In genomic region chr1:33163621-33164071, GRCh38 we compare ENCODE assay signal across 17 cellular contexts. TPM values are rescaled to one million over a fixed set of nuclear protein-coding genes. Genes with fewer than 3 reads are reported as not detected.
DNase-seq lines count a peak whose midpoint lies in the region; ATAC-seq, FAIRE-seq and TF ChIP-seq lines count a peak whose summit lies in the region.
"Had no signal": no experiment of that assay in that cellular context is flagged by ENCODE, and none has a peak within 500 bp of the region (broad histone marks: within the 10 kb centered on the region; RNA-seq: fewer than 3 reads in every experiment).

No MANE protein-coding gene starts in this region.

- H3K36me3 ChIP-seq in K562 (ENCODE audit: control insufficient read depth, insufficient read depth, low read length) (no peaks in the 10 kb centered on the region), thoracic aorta (peaks cover 6% of the 10 kb centered on the region)

- H3K79me2 ChIP-seq in K562 (ENCODE audit: control insufficient read depth, insufficient read depth, low read length), result no peaks in the 10 kb centered on the region

- TF ChIP-seq CTCF in K562 (IDR thresholded peaks at IDR 0.05 in 2 of 3, conservative IDR thresholded peaks at IDR 0.05 in 1 of 3; ENCODE audit: insufficient read depth in 2 of 3, low read depth in 1 of 3, low read length in 3 of 3) (no peak), thoracic aorta (IDR thresholded peaks at IDR 0.05) (no peak)

- H2AFZ ChIP-seq in K562 (ENCODE audit: low read depth, low read length), result no peak overlapping the region

- in situ Hi-C loops in KBM-7 (cut with MboI; ENCODE audit: low pct_unique_long_range_greater_than_20kb, low sequenced_read_pairs), result no loop called here
- in situ Hi-C loops in K562 (cut with MboI), result no loop called here

- no peak for FAIRE-seq in K562 (lab: Jason Lieb, UNC)
- FAIRE-seq: H54, islet of Langerhans had no signal

- no peaks in the 10 kb centered on the region for H3K9me1 ChIP-seq in K562 (ENCODE audit: control insufficient read depth, insufficient read depth, low read length)

- no peak overlapping the region for H3K27ac ChIP-seq in K562 (ENCODE audit: extremely low read depth, low read depth, low read length)
- peak overlapping the region; percentile 35 to 43 for H3K27ac ChIP-seq in thoracic aorta
- H3K27ac ChIP-seq: VCaP had no signal

- H3K27me3 ChIP-seq in K562 (ENCODE audit: control insufficient read depth in 2 of 2, insufficient read depth in 2 of 2, low read length in 2 of 2) (peaks cover 22 to 51% of the 10 kb centered on the region in 2 experiments), thoracic aorta (replicated peaks; ENCODE audit: insufficient read depth) (no peaks in the 10 kb centered on the region)

- H3K4me1 ChIP-seq in K562 (replicated peaks in 1 of 2; ENCODE audit: control insufficient read depth in 2 of 2, insufficient read depth in 2 of 2, low read length in 2 of 2) (peaks cover 2 to 17% of the 10 kb centered on the region in 2 experiments; a peak in 3 of 5 replicates), thoracic aorta (ENCODE audit: control insufficient read depth in 1 of 2, low read depth in 2 of 2) (peaks cover 4 to 34% of the 10 kb centered on the region in 2 donors)

- no peak for TF ChIP-seq RAD21 in K562 (CRISPR knock-in tag; conservative IDR thresholded peaks at IDR 0.05 in 1 of 2, IDR thresholded peaks at IDR 0.05 in 1 of 2)

- H3K9me3 ChIP-seq in K562 (replicated peaks; ENCODE audit: control insufficient read depth, insufficient read depth, low read depth, low read length) (no peaks in the 10 kb centered on the region), thoracic aorta (no peaks in the 10 kb centered on the region)
- H3K9me3 ChIP-seq: SK-N-SH had no signal

- peak; percentile 29 for DNase-seq in KBM-7
- no peak for DNase-seq in K562 (ENCODE audit: extremely low read depth in 1 of 4, low spot score in 3 of 4)
- DNase-seq in left kidney (ENCODE audit: low read depth, low spot score), result peak; percentile 96
- DNase-seq in thoracic aorta (ENCODE audit: low spot score), result no peak
- no peak for DNase-seq in stimulated activated CD8-positive, alpha-beta memory T cell treated with anti-CD3 and anti-CD28 coated beads, Interleukin-4, amount 100 ng/mL, for 48 hours
- DNase-seq in 8988T, result no peak
- DNase-seq in midbrain (lab: John Stamatoyannopoulos, UW), result no peak
- DNase-seq: activated naive CD4-positive, alpha-beta T cell treated with anti-CD3 and anti-CD28 coated beads, Interleukin-2, amount 50 U/mL, for 16 hours; CD4-positive, alpha-beta memory T cell; foreskin melanocyte; GDM1; NCI-H1092 treated with DMSO at 0.1 percent for 48 hours; SK-N-SH had no signal

- ATAC-seq in K562, result no peak
- ATAC-seq in thoracic aorta (ENCODE audit: insufficient number of reproducible peaks, low FRiP score, low read depth), result no peak
- no peak for ATAC-seq in GM19397 (IDR thresholded peaks at IDR 0.05; ENCODE audit: unreplicated experiment)

- WGBS in K562 (ENCODE audit: insufficient coverage, low coverage, missing lambda C conversion rate), result 27% methylated on average over 8 of the region's 8 CpGs

- POLR2A ChIA-PET in K562 (lab: Yijun Ruan, JAX), result no interaction called here

- H4K20me1 ChIP-seq in K562 (replicated peaks; ENCODE audit: control insufficient read depth, insufficient read depth, low read length), result peaks cover 3% of the 10 kb centered on the region; the same call in 1 of the 2 replicates

- CTCF ChIA-PET in K562 (lab: Yijun Ruan, JAX; ENCODE audit: low intra/inter-chr PET ratio), result interaction anchor here (0.6 kb wide), 1 partner anchor 303 kb away, joined by 4 read pairs; no protein-coding TSS in a partner anchor

- H3K4me3 ChIP-seq in K562, result no peak overlapping the region
- no peak overlapping the region for H3K4me3 ChIP-seq in thoracic aorta

- no peak overlapping the region for H3K4me2 ChIP-seq in K562 (ENCODE audit: insufficient read depth, low read length)
- H3K4me2 ChIP-seq: SK-N-SH had no signal

- H3K9ac ChIP-seq in K562 (ENCODE audit: insufficient read depth in 1 of 2, low read depth in 2 of 2, low read length in 2 of 2), result no peak overlapping the region
- H3K9ac ChIP-seq: SK-N-SH had no signal

- intact Hi-C loops in K562 (cut with micrococcal nuclease), result no loop called here

- no peak for TF ChIP-seq POLR2A in K562 (conservative IDR thresholded peaks at IDR 0.05)

- BruUV-seq in K562 (replicated peaks; lab: Mats Ljungman, UMichigan), result no TSS peak

- TF ChIP-seq EP300 in K562 (IDR thresholded peaks at IDR 0.05; ENCODE audit: low read length), result no peak

TF ChIP-seq in K562, 482 proteins besides CTCF, POLR2A, EP300 and RAD21:
- no peak for TF ChIP-seq ZNF41 (CRISPR knock-in tag; conservative IDR thresholded peaks at IDR 0.05)
- TF ChIP-seq ZBTB7A (IDR thresholded peaks at IDR 0.05; ENCODE audit: borderline replicate concordance, control insufficient read depth, low read depth, low read length), result peak; percentile 46; the same call in 1 of the 2 replicates
- TF ChIP-seq EGR1 (conservative IDR thresholded peaks at IDR 0.05), result 0 out of 2 replicates have a peak, but pooled peaks have one; percentile 9

RNA-seq across cellular contexts. Expression of gene TRIM62, which starts 18.2 kb away (rescaled TPM):
- total RNA-seq in K562 (2011; cell fraction: chromatin; rRNA removed; ENCODE audit: low replicate concordance), result 1.6 and 2.5 TPM in 2 replicates
- 1.4 and 2.3 TPM in 2 replicates for total RNA-seq in K562 (2011; cell fraction: nucleolus; rRNA removed)
- total RNA-seq in K562 (2011; cell fraction: nucleoplasm; rRNA removed), result 1.7 and 2.3 TPM in 2 replicates
- total RNA-seq in K562 (2014; rRNA removed) (0.94 and 1.5 TPM in 2 replicates), K562 (2014; rRNA removed; fragmentation: Illumina TruSeq; extraction: Trizol) (0.26 and 0.36 TPM in 2 replicates), K562 (2015; rRNA removed; fragmentation: Illumina TruSeq; extraction: Trizol) (0.22 and 0.60 TPM in 2 replicates), K562 (2021) (2.2 and 2.3 TPM in 2 replicates), thoracic aorta (10 to 100 TPM; 13.0 to 14.0 TPM)
- polyA plus RNA-seq in K562 (2011; rRNA removed) (0.18 and 0.41 TPM in 2 replicates), K562 (2014; fragmentation: Illumina TruSeq; extraction: Trizol) (1.3 and 1.4 TPM in 2 replicates), K562 (2014; fragmentation: Nextera tagmentation; extraction: Ambion mirVana) (under 1 TPM; 0.27 to 0.62 TPM), K562 (2014; rRNA removed) (0.52 and 0.58 TPM in 2 replicates)
- 0.25 and 0.70 TPM in 2 replicates for polyA plus RNA-seq in K562 (2011; cell fraction: cytosol; rRNA removed)
- 0.83 and 2.1 TPM in 2 replicates for polyA plus RNA-seq in K562 (2011; cell fraction: nucleus; rRNA removed)
- polyA plus RNA-seq in K562 (2012), result 1.4 and 2.9 TPM in 2 replicates
- polyA minus RNA-seq in K562 (2011; rRNA and poly(A)+ RNA removed), result 0.11 and 0.15 TPM in 2 replicates
- 0.73 and 0.95 TPM in 2 replicates for polyA minus RNA-seq in K562 (2011; cell fraction: cytosol; rRNA and poly(A)+ RNA removed)
- 0.40 and 1.1 TPM in 2 replicates for polyA minus RNA-seq in K562 (2011; cell fraction: nucleus; rRNA and poly(A)+ RNA removed)

Comparison
In these comparisons a context has a peak if more than half of its experiments do, and no peak if none do; other contexts are left out.
1. DNase-seq: peak in KBM-7 (single experiment) and left kidney (single experiment); none in K562 (0 of 4), thoracic aorta (single experiment), stimulated activated CD8-positive, alpha-beta memory T cell treated with anti-CD3 and anti-CD28 coated beads, Interleukin-4, amount 100 ng/mL, for 48 hours (single experiment), 8988T (single experiment) and midbrain (single experiment).